In the genomic region with DNA sequence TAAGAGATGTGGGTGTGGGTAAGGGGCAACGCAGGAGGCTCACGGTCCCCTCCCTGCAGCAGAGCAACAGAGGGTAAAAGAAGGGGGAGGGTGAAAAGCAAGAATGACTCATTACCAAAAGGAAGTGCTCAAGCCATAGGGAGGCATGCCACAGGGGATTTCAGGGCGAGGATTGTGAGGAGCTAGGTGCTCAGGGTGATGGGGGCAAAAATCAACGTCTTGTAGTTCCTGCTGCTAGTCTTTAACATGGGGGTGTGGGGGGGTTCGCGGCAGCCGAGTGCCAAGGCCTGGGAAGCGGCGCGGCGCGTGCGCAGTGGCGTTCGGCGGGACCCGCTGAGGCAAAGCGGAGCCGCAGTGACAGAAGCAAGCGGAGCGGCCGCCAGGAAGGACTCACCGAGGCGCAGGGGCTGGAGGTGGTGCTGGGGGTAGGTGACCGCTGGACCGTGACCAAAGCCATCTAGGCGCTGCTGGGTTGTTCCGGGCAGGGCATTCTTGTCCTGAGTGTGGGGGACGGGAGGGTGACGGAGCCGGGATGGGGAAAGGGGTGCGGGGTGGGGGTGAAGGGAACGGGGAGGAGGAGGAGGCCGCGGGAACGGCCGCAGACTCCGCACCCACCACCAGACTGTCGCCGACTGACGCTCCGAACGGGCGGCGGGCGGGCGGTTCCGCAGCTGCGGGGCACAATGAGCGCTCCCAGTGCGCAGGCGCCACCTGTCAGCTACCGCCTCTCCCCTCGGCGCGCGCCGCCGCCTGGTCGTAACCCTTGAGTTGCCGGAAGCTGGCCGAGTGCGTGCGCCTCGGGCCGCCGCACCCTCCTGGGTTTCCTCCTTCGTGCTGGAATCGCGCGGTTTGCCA, we compare ENCODE assay signal across 8 cellular contexts. TPM values are rescaled to one million over a fixed set of nuclear protein-coding genes. Genes with fewer than 3 reads are reported as not detected.
DNase-seq lines count a peak whose midpoint lies in the region; ATAC-seq, FAIRE-seq and TF ChIP-seq lines count a peak whose summit lies in the region.

A gene with protein sequence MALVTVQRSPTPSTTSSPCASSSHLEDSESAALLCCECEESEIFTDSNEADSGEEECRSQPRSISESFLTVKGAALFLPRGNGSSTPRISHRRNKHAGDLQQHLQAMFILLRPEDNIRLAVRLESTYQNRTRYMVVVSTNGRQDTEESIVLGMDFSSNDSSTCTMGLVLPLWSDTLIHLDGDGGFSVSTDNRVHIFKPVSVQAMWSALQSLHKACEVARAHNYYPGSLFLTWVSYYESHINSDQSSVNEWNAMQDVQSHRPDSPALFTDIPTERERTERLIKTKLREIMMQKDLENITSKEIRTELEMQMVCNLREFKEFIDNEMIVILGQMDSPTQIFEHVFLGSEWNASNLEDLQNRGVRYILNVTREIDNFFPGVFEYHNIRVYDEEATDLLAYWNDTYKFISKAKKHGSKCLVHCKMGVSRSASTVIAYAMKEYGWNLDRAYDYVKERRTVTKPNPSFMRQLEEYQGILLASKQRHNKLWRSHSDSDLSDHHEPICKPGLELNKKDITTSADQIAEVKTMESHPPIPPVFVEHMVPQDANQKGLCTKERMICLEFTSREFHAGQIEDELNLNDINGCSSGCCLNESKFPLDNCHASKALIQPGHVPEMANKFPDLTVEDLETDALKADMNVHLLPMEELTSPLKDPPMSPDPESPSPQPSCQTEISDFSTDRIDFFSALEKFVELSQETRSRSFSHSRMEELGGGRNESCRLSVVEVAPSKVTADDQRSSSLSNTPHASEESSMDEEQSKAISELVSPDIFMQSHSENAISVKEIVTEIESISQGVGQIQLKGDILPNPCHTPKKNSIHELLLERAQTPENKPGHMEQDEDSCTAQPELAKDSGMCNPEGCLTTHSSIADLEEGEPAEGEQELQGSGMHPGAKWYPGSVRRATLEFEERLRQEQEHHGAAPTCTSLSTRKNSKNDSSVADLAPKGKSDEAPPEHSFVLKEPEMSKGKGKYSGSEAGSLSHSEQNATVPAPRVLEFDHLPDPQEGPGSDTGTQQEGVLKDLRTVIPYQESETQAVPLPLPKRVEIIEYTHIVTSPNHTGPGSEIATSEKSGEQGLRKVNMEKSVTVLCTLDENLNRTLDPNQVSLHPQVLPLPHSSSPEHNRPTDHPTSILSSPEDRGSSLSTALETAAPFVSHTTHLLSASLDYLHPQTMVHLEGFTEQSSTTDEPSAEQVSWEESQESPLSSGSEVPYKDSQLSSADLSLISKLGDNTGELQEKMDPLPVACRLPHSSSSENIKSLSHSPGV (N-terminal part only) (minus strand): TSS at position 685 of the 855 bp plus-strand sequence. CDS start 228 bp downstream, at position 457.

- H3K27ac Mint-ChIP-seq in activated T-cell treated with anti-CD3 and anti-CD28 coated beads, Interleukin-2, amount 50 U/mL, for 24 hours: no peak within 1 kb of the TSS

- POLR2A ChIA-PET in Panc1 (lab: Charles Lee): interaction anchor here (0.6 to 0.7 kb wide), 9 partner anchors 9 to 1897 kb away, joined by 3 to 15 read pairs (median 5); no protein-coding TSS in a partner anchor

- 0% methylated on average over 36 of the region's 71 CpGs for WGBS in esophagus muscularis mucosa

- H3K9me3 Mint-ChIP-seq in activated T-cell treated with anti-CD3 and anti-CD28 coated beads, Interleukin-2, amount 50 U/mL, for 24 hours: no peaks in the 10 kb centered on the region

- CTCF ChIA-PET in Panc1 (lab: Charles Lee): interaction anchor here (0.6 to 2.7 kb wide), 11 partner anchors 21 to 564 kb away, joined by 3 to 75 read pairs (median 4); no protein-coding TSS in a partner anchor

- H3K4me1 ChIP-seq in Panc1 (ENCODE audit: control insufficient read depth, insufficient read depth, low read length) (peaks cover 44% of the 10 kb centered on the region), esophagus muscularis mucosa (peaks cover 27 to 35% (median 31%) of the 10 kb centered on the region in 4 donors), muscle layer of duodenum (ENCODE audit: control insufficient read depth in 1 of 2, insufficient read depth in 2 of 2, low read length in 2 of 2) (peaks cover 7 to 18% of the 10 kb centered on the region in 2 donors)

- no peak for FAIRE-seq in D721Med (lab: Jason Lieb, UNC)

- no peak for DNase-seq in D721Med (ENCODE audit: insufficient read length, low spot score)
- DNase-seq in Panc1 (ENCODE audit: low read depth, low spot score): peak; percentile 52
- DNase-seq in activated T-cell treated with anti-CD3 and anti-CD28 coated beads, Interleukin-2, amount 50 U/mL, for 24 hours: peak; percentile 91
- DNase-seq in esophagus muscularis mucosa (ENCODE audit: extremely low spot score): peak; percentile 93
- DNase-seq in stimulated activated CD8-positive, alpha-beta memory T cell treated with anti-CD3 and anti-CD28 coated beads, Interleukin-7, amount 100 ng/mL, for 4 hours (ENCODE audit: low read depth in 2 of 2): peak; percentile 72 to 85

- peaks cover 15% of the 10 kb centered on the region for H3K36me3 ChIP-seq in KOPT-K1 (ENCODE audit: insufficient read depth, low read length)
- no peaks in the 10 kb centered on the region; the same call in 1 of the 2 replicates for H3K36me3 ChIP-seq in Panc1 (ENCODE audit: control insufficient read depth, insufficient read depth, low read length)
- H3K36me3 ChIP-seq in esophagus muscularis mucosa: no peaks in the 10 kb centered on the region
- no peaks in the 10 kb centered on the region for H3K36me3 ChIP-seq in muscle layer of duodenum (ENCODE audit: control insufficient read depth in 1 of 2, insufficient read depth in 2 of 2, low read length in 2 of 2)

- no peak within 1 kb of the TSS for H3K4me3 Mint-ChIP-seq in activated T-cell treated with anti-CD3 and anti-CD28 coated beads, Interleukin-2, amount 50 U/mL, for 24 hours

- H3K36me3 Mint-ChIP-seq in activated T-cell treated with anti-CD3 and anti-CD28 coated beads, Interleukin-2, amount 50 U/mL, for 24 hours (ENCODE audit: low read depth): peaks cover 19% of the 10 kb centered on the region

- in situ Hi-C loops in Panc1 (cut with HindIII; ENCODE audit: low pct_unique_long_range_greater_than_20kb, low sequenced_read_pairs): no loop called here

- no peak for TF ChIP-seq POLR2A in esophagus muscularis mucosa (IDR thresholded peaks at IDR 0.05; ENCODE audit: low read depth)

- H3K4me1 Mint-ChIP-seq in activated T-cell treated with anti-CD3 and anti-CD28 coated beads, Interleukin-2, amount 50 U/mL, for 24 hours (ENCODE audit: low read depth): peaks cover 30% of the 10 kb centered on the region

- intact Hi-C loops in Panc1 (cut with micrococcal nuclease; ENCODE audit: unreplicated experiment): loop anchor here (5.0 kb wide), 2 partner anchors 73 to 163 kb away; no protein-coding TSS in a partner anchor
- intact Hi-C loops in esophagus muscularis mucosa (cut with DNase I): loop anchor here (5.0 to 10.0 kb wide), 2 partner anchors 57 to 305 kb away; a partner anchor contains a TSS

- no peaks in the 10 kb centered on the region for H3K27me3 Mint-ChIP-seq in activated T-cell treated with anti-CD3 and anti-CD28 coated beads, Interleukin-2, amount 50 U/mL, for 24 hours

- peak within 1 kb of the TSS; percentile 94 for H3K27ac ChIP-seq in KOPT-K1 (ENCODE audit: low read depth, low read length, poor library complexity, severe bottlenecking)
- H3K27ac ChIP-seq in Panc1 (ENCODE audit: low read length): peak within 1 kb of the TSS; percentile 95
- H3K27ac ChIP-seq in esophagus muscularis mucosa (replicated peaks in 1 of 4): peak within 1 kb of the TSS; percentile 88 to 95 (median 92)
- H3K27ac ChIP-seq in muscle layer of duodenum (ENCODE audit: low read length): peak within 1 kb of the TSS; percentile 93

- no TSS peak for BruUV-seq in Panc1 (replicated peaks; lab: Mats Ljungman, UMichigan)

- TF ChIP-seq CTCF in D721Med (IDR thresholded peaks at IDR 0.05; ENCODE audit: insufficient read depth, missing control alignments) (peak; percentile 3), Panc1 (IDR thresholded peaks at IDR 0.05) (no peak), esophagus muscularis mucosa (IDR thresholded peaks at IDR 0.05) (no peak)

- ATAC-seq in GM21529 (IDR thresholded peaks at IDR 0.05; ENCODE audit: unreplicated experiment): peak; percentile 55
- peak; percentile 86 for ATAC-seq in Panc1

- H3K4me3 ChIP-seq in Panc1 (ENCODE audit: low read depth in 2 of 2, low read length in 2 of 2): peak within 1 kb of the TSS; percentile 87 to 95
- H3K4me3 ChIP-seq in esophagus muscularis mucosa: peak within 1 kb of the TSS; percentile 68 to 97 (median 86)
- H3K4me3 ChIP-seq in muscle layer of duodenum (ENCODE audit: low read depth in 1 of 2, low read length in 2 of 2): peak within 1 kb of the TSS; percentile 94 to 96

- no peak for TF ChIP-seq EP300 in esophagus muscularis mucosa (IDR thresholded peaks at IDR 0.05)

- H3K27me3 ChIP-seq in Panc1 (ENCODE audit: control insufficient read depth, insufficient read depth, low read length): no peaks in the 10 kb centered on the region
- H3K27me3 ChIP-seq in esophagus muscularis mucosa: no peaks in the 10 kb centered on the region
- no peaks in the 10 kb centered on the region for H3K27me3 ChIP-seq in muscle layer of duodenum (ENCODE audit: low read depth, low read length)

- H3K9me3 ChIP-seq in KOPT-K1 (ENCODE audit: insufficient read depth, low read length, poor library complexity, severe bottlenecking) (no peaks in the 10 kb centered on the region), Panc1 (ENCODE audit: control insufficient read depth, insufficient read depth, low read depth, low read length) (no peaks in the 10 kb centered on the region), esophagus muscularis mucosa (no peaks in the 10 kb centered on the region), muscle layer of duodenum (ENCODE audit: control insufficient read depth in 1 of 2, low read length in 2 of 2) (no peaks in the 10 kb centered on the region)

RNA-seq across cellular contexts. Expression of the gene that starts here (rescaled TPM):
- 30.6 TPM for total RNA-seq in Panc1 (2021; ENCODE audit: unreplicated experiment)
- polyA plus RNA-seq in Panc1 (2012; ENCODE audit: insufficient read length): 13.6 TPM
- 10 to 100 TPM; 20.7 to 31.1 (median 23.1) TPM for total RNA-seq in esophagus muscularis mucosa
